8 cellular contexts compared by ENCODE assay signal in genomic region chr20:35147575-35148071, GRCh38. TPM values are rescaled to one million over a fixed set of nuclear protein-coding genes. Genes with fewer than 3 reads are reported as not detected.
DNase-seq lines count a peak whose midpoint lies in the region; ATAC-seq and TF ChIP-seq lines count a peak whose summit lies in the region.
"Not testable (repeated sequence)": the region's sequence is repeated elsewhere in the genome, so short reads cannot be mapped to it uniquely, and the experiment has no call there.

No MANE protein-coding gene starts in this region.

- peak overlapping the region; percentile 73 for H3K27ac ChIP-seq in CD4-positive, CD25-positive, alpha-beta regulatory T cell (ENCODE audit: insufficient read depth, low read length, poor library complexity, severe bottlenecking)
- not testable (repeated sequence) for H3K27ac ChIP-seq in mesendoderm (ENCODE audit: low read depth, low read length)

- H4K8ac ChIP-seq in mesendoderm (ENCODE audit: low read depth, low read length), result not testable (repeated sequence)

- not testable (repeated sequence) for H3K27me3 ChIP-seq in CD4-positive, CD25-positive, alpha-beta regulatory T cell (ENCODE audit: control insufficient read depth, insufficient read depth, low read length); mesendoderm (ENCODE audit: insufficient read depth, low read length, poor library complexity)

- not testable (repeated sequence) for TF ChIP-seq POLR2A in erythroblast (IDR thresholded peaks at IDR 0.05; ENCODE audit: low read length)

- not testable (repeated sequence) for H2AK5ac ChIP-seq in mesendoderm (ENCODE audit: low read length)

- H3K4me1 Mint-ChIP-seq in CD4-positive, CD25-positive, alpha-beta regulatory T cell, result peaks cover 17 to 49% (median 31%) of the 10 kb centered on the region in 4 donors
- peaks cover 28% of the 10 kb centered on the region for H3K4me1 Mint-ChIP-seq in activated T-helper 2 cell treated with anti-CD3 and anti-CD28 coated beads, Interferon-gamma antibody, Interleukin-2, Interleukin-4, amounts not matched to agents 10 μg/mL and 5 μg/mL and 100 μg/mL, durations not matched to agents 14 hours and 24 hours and 36 hours (ENCODE audit: low read depth)
- peaks cover 31% of the 10 kb centered on the region for H3K4me1 Mint-ChIP-seq in stimulated activated effector memory CD8-positive, alpha-beta T cell treated with anti-CD3 and anti-CD28 coated beads, Interleukin-12 subunit alpha, Interleukin-12 subunit beta, amount 100 ng/mL, for 72 hours

- not testable (repeated sequence) for DNase-seq in CD4-positive, CD25-positive, alpha-beta regulatory T cell; activated T-helper 2 cell treated with anti-CD3 and anti-CD28 coated beads, Interferon-gamma antibody, Interleukin-2, Interleukin-4, amounts not matched to agents 10 μg/mL and 5 μg/mL and 100 μg/mL, durations not matched to agents 14 hours and 24 hours and 36 hours (ENCODE audit: low spot score)
- DNase-seq in RKO (ENCODE audit: low spot score), result peak; percentile 66
- DNase-seq in erythroblast (lab: John Stamatoyannopoulos, UW), result peak; percentile 61 to 68
- peak; percentile 16 for DNase-seq in mesendoderm
- peak in 1 of 2 donors; percentile 63 for DNase-seq in stimulated activated effector memory CD8-positive, alpha-beta T cell treated with anti-CD3 and anti-CD28 coated beads, Interleukin-12 subunit alpha, Interleukin-12 subunit beta, amount 100 ng/mL, for 72 hours (ENCODE audit: low spot score in 2 of 2)

- H3K4me2 ChIP-seq in mesendoderm (ENCODE audit: low read length), result peak overlapping the region; percentile 45

- not testable (repeated sequence) for H2BK15ac ChIP-seq in mesendoderm (replicated peaks; ENCODE audit: low read depth)

- WGBS in mesendoderm (ENCODE audit: extremely low coverage, insufficient coverage, low lambda C conversion rate), result no CpG with 5 or more reads among the region's 19 CpGs

- peaks cover 10% of the 10 kb centered on the region for H3K36me3 ChIP-seq in CD4-positive, CD25-positive, alpha-beta regulatory T cell (ENCODE audit: control insufficient read depth, insufficient read depth, low read length)
- not testable (repeated sequence) for H3K36me3 ChIP-seq in mesendoderm (ENCODE audit: control insufficient read depth, insufficient read depth, low read length)

- H3K79me1 ChIP-seq in mesendoderm (ENCODE audit: low read length), result not testable (repeated sequence)

- peak overlapping the region; percentile 79 to 98 (median 97) for H3K27ac Mint-ChIP-seq in CD4-positive, CD25-positive, alpha-beta regulatory T cell
- H3K27ac Mint-ChIP-seq in activated T-helper 2 cell treated with anti-CD3 and anti-CD28 coated beads, Interferon-gamma antibody, Interleukin-2, Interleukin-4, amounts not matched to agents 10 μg/mL and 5 μg/mL and 100 μg/mL, durations not matched to agents 14 hours and 24 hours and 36 hours, result peak overlapping the region; percentile 91
- H3K27ac Mint-ChIP-seq in stimulated activated effector memory CD8-positive, alpha-beta T cell treated with anti-CD3 and anti-CD28 coated beads, Interleukin-12 subunit alpha, Interleukin-12 subunit beta, amount 100 ng/mL, for 72 hours, result peak overlapping the region; percentile 96

- H2BK5ac ChIP-seq in mesendoderm (ENCODE audit: low read length), result not testable (repeated sequence)

- not testable (repeated sequence) for H3K4ac ChIP-seq in mesendoderm (ENCODE audit: low read depth, low read length)

- peaks cover 29% of the 10 kb centered on the region for H3K4me1 ChIP-seq in CD4-positive, CD25-positive, alpha-beta regulatory T cell (ENCODE audit: control insufficient read depth, insufficient read depth, low read length, poor library complexity, severe bottlenecking)
- H3K4me1 ChIP-seq in mesendoderm (ENCODE audit: control insufficient read depth, low read depth, low read length), result not testable (repeated sequence)

- not testable (repeated sequence) for H3K9me3 ChIP-seq in CD4-positive, CD25-positive, alpha-beta regulatory T cell (ENCODE audit: control insufficient read depth in 2 of 2, low read length in 2 of 2)

- peak overlapping the region; percentile 64 for H3K18ac ChIP-seq in mesendoderm (ENCODE audit: low read length)

- H3K79me2 ChIP-seq in mesendoderm (ENCODE audit: control insufficient read depth, insufficient read depth, low read length), result not testable (repeated sequence)

- peak overlapping the region; percentile 93 for H3K4me3 ChIP-seq in CD4-positive, CD25-positive, alpha-beta regulatory T cell (ENCODE audit: low read depth, low read length)
- H3K4me3 ChIP-seq in mesendoderm (ENCODE audit: low read length), result peak overlapping the region; percentile 19

- intact Hi-C loops in activated T-helper 2 cell treated with anti-CD3 and anti-CD28 coated beads, Interferon-gamma antibody, Interleukin-2, Interleukin-4, amounts not matched to agents 10 μg/mL and 5 μg/mL and 100 μg/mL, durations not matched to agents 14 hours and 24 hours and 36 hours (cut with micrococcal nuclease), result loop anchor here (5.0 kb wide), 2 partner anchors 55 to 325 kb away; partner anchors contain the start of gene TRPC4AP

- peak overlapping the region; percentile 63 for H3K9ac ChIP-seq in mesendoderm (ENCODE audit: low read length)

- ATAC-seq in CD4-positive, CD25-positive, alpha-beta regulatory T cell (ENCODE audit: low read depth in 2 of 2), result peak; percentile 9 to 11
- ATAC-seq in GM21367 (IDR thresholded peaks at IDR 0.05; ENCODE audit: unreplicated experiment) (peak; percentile 19), HG03442 (IDR thresholded peaks at IDR 0.05; ENCODE audit: unreplicated experiment) (peak; percentile 15)
- ATAC-seq in stimulated activated effector memory CD8-positive, alpha-beta T cell treated with anti-CD3 and anti-CD28 coated beads, Interleukin-12 subunit alpha, Interleukin-12 subunit beta, amount 100 ng/mL, for 72 hours, result peak; percentile 2

- H3K9me3 Mint-ChIP-seq in CD4-positive, CD25-positive, alpha-beta regulatory T cell; activated T-helper 2 cell treated with anti-CD3 and anti-CD28 coated beads, Interferon-gamma antibody, Interleukin-2, Interleukin-4, amounts not matched to agents 10 μg/mL and 5 μg/mL and 100 μg/mL, durations not matched to agents 14 hours and 24 hours and 36 hours; stimulated activated effector memory CD8-positive, alpha-beta T cell treated with anti-CD3 and anti-CD28 coated beads, Interleukin-12 subunit alpha, Interleukin-12 subunit beta, amount 100 ng/mL, for 72 hours: not testable (repeated sequence)

- H3K4me3 Mint-ChIP-seq in CD4-positive, CD25-positive, alpha-beta regulatory T cell, result peak overlapping the region; percentile 98 to 100 (median 99)
- H3K4me3 Mint-ChIP-seq in activated T-helper 2 cell treated with anti-CD3 and anti-CD28 coated beads, Interferon-gamma antibody, Interleukin-2, Interleukin-4, amounts not matched to agents 10 μg/mL and 5 μg/mL and 100 μg/mL, durations not matched to agents 14 hours and 24 hours and 36 hours (ENCODE audit: low read depth), result peak overlapping the region; percentile 96
- peak overlapping the region; percentile 92 for H3K4me3 Mint-ChIP-seq in stimulated activated effector memory CD8-positive, alpha-beta T cell treated with anti-CD3 and anti-CD28 coated beads, Interleukin-12 subunit alpha, Interleukin-12 subunit beta, amount 100 ng/mL, for 72 hours

- H3K23ac ChIP-seq in mesendoderm (ENCODE audit: low read length), result not testable (repeated sequence)

- H3K27me3 Mint-ChIP-seq in CD4-positive, CD25-positive, alpha-beta regulatory T cell; activated T-helper 2 cell treated with anti-CD3 and anti-CD28 coated beads, Interferon-gamma antibody, Interleukin-2, Interleukin-4, amounts not matched to agents 10 μg/mL and 5 μg/mL and 100 μg/mL, durations not matched to agents 14 hours and 24 hours and 36 hours (ENCODE audit: low read depth): not testable (repeated sequence)

- H3K36me3 Mint-ChIP-seq in CD4-positive, CD25-positive, alpha-beta regulatory T cell, result not testable (repeated sequence)
- peaks cover 17% of the 10 kb centered on the region for H3K36me3 Mint-ChIP-seq in activated T-helper 2 cell treated with anti-CD3 and anti-CD28 coated beads, Interferon-gamma antibody, Interleukin-2, Interleukin-4, amounts not matched to agents 10 μg/mL and 5 μg/mL and 100 μg/mL, durations not matched to agents 14 hours and 24 hours and 36 hours (ENCODE audit: low read depth)
- peaks cover 39% of the 10 kb centered on the region for H3K36me3 Mint-ChIP-seq in stimulated activated effector memory CD8-positive, alpha-beta T cell treated with anti-CD3 and anti-CD28 coated beads, Interleukin-12 subunit alpha, Interleukin-12 subunit beta, amount 100 ng/mL, for 72 hours

- not testable (repeated sequence) for H2BK120ac ChIP-seq in mesendoderm (ENCODE audit: low read depth, low read length)

- H4K5ac ChIP-seq in mesendoderm (ENCODE audit: low read length), result not testable (repeated sequence)

- peak overlapping the region; percentile 83 for H3K56ac ChIP-seq in mesendoderm (ENCODE audit: low read length)

RNA-seq across cellular contexts. Expression of gene EDEM2, which starts 0.5 kb away (rescaled TPM):
- 22.7 TPM for total RNA-seq in CD4-positive, CD25-positive, alpha-beta regulatory T cell
- polyA plus RNA-seq in CD4-positive, CD25-positive, alpha-beta regulatory T cell, result 10 to 100 TPM; 46.4 to 52.1 (median 50.4) TPM
- total RNA-seq in activated T-helper 2 cell treated with anti-CD3 and anti-CD28 coated beads, Interferon-gamma antibody, Interleukin-2, Interleukin-4, amounts not matched to agents 10 μg/mL and 5 μg/mL and 100 μg/mL, durations not matched to agents 14 hours and 24 hours and 36 hours, result 25.5 and 25.7 TPM in 2 replicates
- 7.7 TPM for polyA plus RNA-seq in mesendoderm (2013, experiment 1 of 2)
- polyA plus RNA-seq in mesendoderm (2013, experiment 2 of 2), result 7.5 TPM

RNA-seq across cellular contexts. Expression of gene PROCR, which starts 24.2 kb away (rescaled TPM):
- total RNA-seq in CD4-positive, CD25-positive, alpha-beta regulatory T cell, result not detected
- 1 to 10 TPM in 3 of 4 donors, under 1 TPM in 1; 1.00 to 3.7 (median 1.7) TPM for polyA plus RNA-seq in CD4-positive, CD25-positive, alpha-beta regulatory T cell
- total RNA-seq in activated T-helper 2 cell treated with anti-CD3 and anti-CD28 coated beads, Interferon-gamma antibody, Interleukin-2, Interleukin-4, amounts not matched to agents 10 μg/mL and 5 μg/mL and 100 μg/mL, durations not matched to agents 14 hours and 24 hours and 36 hours, result 0.43 and 0.64 TPM in 2 replicates
- 7.1 TPM for polyA plus RNA-seq in mesendoderm (2013, experiment 1 of 2)
- 8.0 TPM for polyA plus RNA-seq in mesendoderm (2013, experiment 2 of 2)

RNA-seq across cellular contexts. Expression of gene TRPC4AP, which starts 55.0 kb away (rescaled TPM):
- total RNA-seq in CD4-positive, CD25-positive, alpha-beta regulatory T cell, result 76.4 TPM
- 10 to 100 TPM; 58.7 to 73.2 (median 60.8) TPM for polyA plus RNA-seq in CD4-positive, CD25-positive, alpha-beta regulatory T cell
- total RNA-seq in activated T-helper 2 cell treated with anti-CD3 and anti-CD28 coated beads, Interferon-gamma antibody, Interleukin-2, Interleukin-4, amounts not matched to agents 10 μg/mL and 5 μg/mL and 100 μg/mL, durations not matched to agents 14 hours and 24 hours and 36 hours, result 52.3 and 52.4 TPM in 2 replicates
- 40.6 TPM for polyA plus RNA-seq in mesendoderm (2013, experiment 1 of 2)
- 40.7 TPM for polyA plus RNA-seq in mesendoderm (2013, experiment 2 of 2)
